12 cellular contexts compared by ENCODE assay signal in the genomic region with DNA sequence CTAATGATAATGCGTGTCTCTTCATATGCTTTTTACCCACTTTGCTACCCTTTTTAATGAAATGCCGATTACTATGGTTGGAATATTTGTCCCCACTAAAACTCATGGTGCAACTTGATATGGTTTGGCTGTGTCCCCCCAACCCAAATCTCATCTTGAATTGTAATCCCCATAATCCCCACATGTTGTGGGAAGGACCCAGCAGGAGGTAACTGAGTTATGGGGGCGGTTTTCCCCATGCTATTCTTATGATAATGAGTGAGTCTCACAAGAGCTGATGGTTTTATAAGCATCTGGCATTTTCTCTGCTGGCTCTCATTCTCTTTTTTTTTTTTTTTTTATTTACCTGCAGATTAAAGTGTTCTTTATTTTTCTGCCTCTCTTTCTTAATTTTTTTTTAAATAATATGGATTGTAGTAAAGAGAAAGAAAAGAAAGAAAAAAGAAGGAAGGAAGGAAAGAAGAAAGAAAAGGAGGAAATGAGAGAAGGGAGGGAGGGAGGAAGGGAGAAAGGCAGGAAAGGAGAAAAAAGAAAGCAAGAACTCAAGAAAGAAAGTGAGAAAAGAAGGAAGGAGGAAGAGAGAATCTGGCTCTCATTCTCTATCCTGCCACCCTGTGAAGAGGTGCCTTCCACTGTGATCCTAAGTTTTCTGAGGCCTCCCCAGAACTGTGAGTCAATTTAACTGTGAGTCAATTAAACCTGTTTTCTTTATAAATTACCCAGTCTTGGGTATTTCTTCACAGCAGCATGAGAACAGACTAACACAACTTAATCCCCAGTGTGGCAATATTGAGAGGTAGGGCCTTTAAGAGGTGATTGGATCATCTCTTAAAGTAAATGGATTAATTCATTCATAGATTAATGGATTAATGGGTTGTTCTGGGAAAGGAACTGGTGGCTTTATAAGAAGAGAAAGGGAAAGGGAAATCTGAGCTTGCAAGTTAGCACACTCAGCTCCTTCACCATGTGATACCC. TPM values are rescaled to one million over a fixed set of nuclear protein-coding genes. Genes with fewer than 3 reads are reported as not detected.
DNase-seq lines count a peak whose midpoint lies in the region; ATAC-seq and TF ChIP-seq lines count a peak whose summit lies in the region.
"Not testable (repeated sequence)": the region's sequence is repeated elsewhere in the genome, so short reads cannot be mapped to it uniquely, and the experiment has no call there.
"Had no signal": no experiment of that assay in that cellular context is flagged by ENCODE, and none has a peak within 500 bp of the region (broad histone marks: within the 10 kb centered on the region; RNA-seq: fewer than 3 reads in every experiment).

No MANE protein-coding gene starts in this region.

- not testable (repeated sequence) for H3K36me3 ChIP-seq in A673 (ENCODE audit: insufficient read depth, low read length, poor library complexity, severe bottlenecking); GM23338 (ENCODE audit: insufficient read depth); HUES64 (ENCODE audit: insufficient read depth, low read length)
- peaks cover under 1 to 26% of the 10 kb centered on the region in 2 experiments for H3K36me3 ChIP-seq in mesenchymal stem cell (ENCODE audit: control insufficient read depth in 1 of 2, insufficient read depth in 2 of 2, low read depth in 1 of 2, low read length in 2 of 2)

- not testable (repeated sequence) for H2BK120ac ChIP-seq in mesenchymal stem cell (ENCODE audit: low read depth, low read length)

- not testable (repeated sequence) for H3K4me3 ChIP-seq in A673 (ENCODE audit: low read depth, low read length, poor library complexity, severe bottlenecking); GM23338; HUES64 (ENCODE audit: low read length); fibroblast of mammary gland (ENCODE audit: control insufficient read depth, low read depth, low read length); mesenchymal stem cell (ENCODE audit: insufficient read depth in 1 of 2, low read depth in 1 of 2, low read length in 2 of 2)

- ATAC-seq in GM23338, WTC11: not testable (repeated sequence)

- H4K8ac ChIP-seq in mesenchymal stem cell (ENCODE audit: low read length): not testable (repeated sequence)

- H3K27me3 ChIP-seq in A673 (replicated peaks; ENCODE audit: insufficient read depth, low read depth, low read length, poor library complexity); GM23338 (ENCODE audit: insufficient read depth); HUES64 (ENCODE audit: insufficient read depth, low read length); mesenchymal stem cell (ENCODE audit: control insufficient read depth in 1 of 2, insufficient read depth in 1 of 2, low read length in 2 of 2): not testable (repeated sequence)

- not testable (repeated sequence) for H3K4me1 ChIP-seq in A673 (ENCODE audit: insufficient read depth, low read length, poor library complexity, severe bottlenecking); HUES64 (ENCODE audit: insufficient read depth, low read length); mesenchymal stem cell (ENCODE audit: control insufficient read depth, insufficient read depth, low read depth, low read length)
- peaks cover 21% of the 10 kb centered on the region for H3K4me1 ChIP-seq in GM23338 (ENCODE audit: insufficient read depth)

- not testable (repeated sequence) for H3K23ac ChIP-seq in mesenchymal stem cell (ENCODE audit: low read length in 2 of 2)

- H3K9me3 Mint-ChIP-seq in GM23338; WTC11; MCF 10A (ENCODE audit: unreplicated experiment): not testable (repeated sequence)

- not testable (repeated sequence) for H3K79me2 ChIP-seq in GM23338 (replicated peaks; ENCODE audit: insufficient read depth)

- H2BK15ac ChIP-seq in mesenchymal stem cell (ENCODE audit: low read depth, poor library complexity, severe bottlenecking): not testable (repeated sequence)

- peak overlapping the region; percentile 69 for H3K4me2 ChIP-seq in GM23338
- not testable (repeated sequence) for H3K4me2 ChIP-seq in mesenchymal stem cell (ENCODE audit: low read length, poor library complexity, severe bottlenecking)

- DNase-seq in A673 (ENCODE audit: low spot score) (peak; percentile 72), GM23338 (ENCODE audit: low spot score) (peak; percentile 52), NCI-H524 (lab: John Stamatoyannopoulos, UW) (peak; percentile 79 to 92), MCF 10A (ENCODE audit: unreplicated experiment) (peak; percentile 4), fibroblast of mammary gland (ENCODE audit: low read depth) (peak; percentile 21), mesenchymal stem cell (peak; percentile 23)
- DNase-seq in WTC11 (ENCODE audit: low spot score): not testable (repeated sequence)

- not testable (repeated sequence) for H3K9ac ChIP-seq in HUES64 (ENCODE audit: low read depth, low read length); mesenchymal stem cell (ENCODE audit: low read length)

- no CpG with 5 or more reads among the region's 3 CpGs for WGBS in HUES64
- WGBS in mesenchymal stem cell: 100% methylated on average over 2 of the region's 3 CpGs

- H2BK5ac ChIP-seq in mesenchymal stem cell (ENCODE audit: low read depth, low read length, poor library complexity, severe bottlenecking): not testable (repeated sequence)

- not testable (repeated sequence) for H3K79me1 ChIP-seq in mesenchymal stem cell (replicated peaks; ENCODE audit: low read length, poor library complexity, severe bottlenecking)

- H4K20me1 ChIP-seq in GM23338 (replicated peaks; ENCODE audit: insufficient read depth): not testable (repeated sequence)

- H3F3A ChIP-seq in GM23338 (replicated peaks; ENCODE audit: low read depth): not testable (repeated sequence)

- CTCF ChIA-PET in A673 (lab: Charles Lee): not testable (repeated sequence)
- CTCF ChIA-PET in WTC11 (lab: Charles Lee) (interaction anchor here (0.6 to 0.7 kb wide), 2 partner anchors 20 to 52 kb away, joined by 3 to 4 read pairs; no protein-coding TSS in a partner anchor), MCF 10A (lab: Yijun Ruan, JAX) (interaction anchor here (0.5 kb wide), 1 partner anchor 41 kb away, joined by 5 read pairs; no protein-coding TSS in a partner anchor)

- H3K4me3 Mint-ChIP-seq in GM23338; MCF 10A (ENCODE audit: unreplicated experiment): not testable (repeated sequence)
- H3K4me3 Mint-ChIP-seq in WTC11: peak overlapping the region; percentile 30; the same call in 1 of the 2 replicates

- peaks cover 15% of the 10 kb centered on the region; the same call in 2 of the 3 replicates for H3K36me3 Mint-ChIP-seq in GM23338 (ENCODE audit: low read depth)
- not testable (repeated sequence) for H3K36me3 Mint-ChIP-seq in WTC11
- H3K36me3 Mint-ChIP-seq in MCF 10A (ENCODE audit: insufficient read depth, unreplicated experiment): peaks cover 12% of the 10 kb centered on the region

- H2AFZ ChIP-seq in GM23338; mesenchymal stem cell (ENCODE audit: low read depth, low read length): not testable (repeated sequence)

- peak overlapping the region; percentile 26 for H3K27ac ChIP-seq in A673 (ENCODE audit: low read depth, low read length, poor library complexity, severe bottlenecking)
- peak overlapping the region; percentile 95 for H3K27ac ChIP-seq in GM23338 (ENCODE audit: low read depth)
- peak overlapping the region; percentile 85; the same call in 1 of the 2 replicates for H3K27ac ChIP-seq in HUES64 (ENCODE audit: low read depth, low read length)
- not testable (repeated sequence) for H3K27ac ChIP-seq in mesenchymal stem cell (ENCODE audit: low read length, poor library complexity, severe bottlenecking)

- not testable (repeated sequence) for H3K14ac ChIP-seq in mesenchymal stem cell (ENCODE audit: low read length in 2 of 2)

- intact Hi-C loops in A673 (cut with micrococcal nuclease; ENCODE audit: unreplicated experiment): loop anchor here (1.0 kb wide), 1 partner anchor 10 kb away; no protein-coding TSS in a partner anchor
- intact Hi-C loops in MCF 10A (cut with micrococcal nuclease): not testable (repeated sequence)

- H3K27me3 Mint-ChIP-seq in GM23338 (ENCODE audit: insufficient read depth, low read depth, poor library complexity); WTC11 (ENCODE audit: low read depth): not testable (repeated sequence)
- peaks cover 46% of the 10 kb centered on the region for H3K27me3 Mint-ChIP-seq in MCF 10A (ENCODE audit: insufficient read depth, unreplicated experiment)

- not testable (repeated sequence) for H3K4me1 Mint-ChIP-seq in GM23338; MCF 10A (ENCODE audit: insufficient read depth, unreplicated experiment)
- peaks cover 31% of the 10 kb centered on the region for H3K4me1 Mint-ChIP-seq in WTC11

- H3K18ac ChIP-seq in mesenchymal stem cell (ENCODE audit: low read depth in 1 of 2, low read length in 2 of 2): not testable (repeated sequence)

- POLR2A ChIA-PET in A673 (lab: Charles Lee; ENCODE audit: low non-redundant PET); MCF 10A (lab: Yijun Ruan, JAX): not testable (repeated sequence)
- POLR2A ChIA-PET in WTC11 (lab: Charles Lee): interaction anchor here (0.7 kb wide), 1 partner anchor 37 kb away, joined by 3 read pairs; no protein-coding TSS in a partner anchor

- not testable (repeated sequence) for BruUV-seq in A673 (replicated peaks; lab: Mats Ljungman, UMichigan); MCF 10A (replicated peaks; lab: Mats Ljungman, UMichigan)

- not testable (repeated sequence) for H2AK5ac ChIP-seq in mesenchymal stem cell (ENCODE audit: low read length, severe bottlenecking)

- not testable (repeated sequence) for H3K9me3 ChIP-seq in A673 (ENCODE audit: low read depth, low read length, poor library complexity, severe bottlenecking); HUES64 (ENCODE audit: insufficient read depth, low read depth, low read length); mesenchymal stem cell (ENCODE audit: control insufficient read depth, low read length)

- H3K9me2 ChIP-seq in GM23338 (ENCODE audit: insufficient read depth): not testable (repeated sequence)

- TF ChIP-seq CTCF in A673 (conservative IDR thresholded peaks at IDR 0.05; ENCODE audit: low read depth, low read length); GM23338 (conservative IDR thresholded peaks at IDR 0.05; ENCODE audit: low read depth in 2 of 2); WTC11 (IDR thresholded peaks at IDR 0.05); MCF 10A (IDR thresholded peaks at IDR 0.05; ENCODE audit: unreplicated experiment); fibroblast of mammary gland (conservative IDR thresholded peaks at IDR 0.05; ENCODE audit: control insufficient read depth, insufficient read depth, low read depth, low read length): not testable (repeated sequence)

- not testable (repeated sequence) for H2BK12ac ChIP-seq in mesenchymal stem cell (ENCODE audit: low read length in 2 of 2)

- H4K91ac ChIP-seq in mesenchymal stem cell (ENCODE audit: low read length): not testable (repeated sequence)

- H3K4ac ChIP-seq in mesenchymal stem cell (ENCODE audit: low read depth in 1 of 2, low read length in 2 of 2): not testable (repeated sequence)

- H3K27ac Mint-ChIP-seq in GM23338: peak overlapping the region; percentile 77
- H3K27ac Mint-ChIP-seq in WTC11: peak overlapping the region; percentile 84
- not testable (repeated sequence) for H3K27ac Mint-ChIP-seq in MCF 10A (ENCODE audit: low read depth, unreplicated experiment)

RNA-seq across cellular contexts. Expression of a gene that starts 9.3 kb away (rescaled TPM):
- total RNA-seq in A673 (2021): 51.5 and 55.1 TPM in 2 replicates
- total RNA-seq in GM23338 (2014; rRNA removed; shearing (Covaris generic)): 34.4 and 37.4 TPM in 2 replicates
- 110 and 112 TPM in 2 replicates for polyA plus RNA-seq in GM23338 (2016; fragmentation: Nextera tagmentation; extraction: Ambion mirVana)
- 55.6 TPM for polyA plus RNA-seq in HUES64 (2013, experiment 1 of 2)
- 66.3 TPM for polyA plus RNA-seq in HUES64 (2013, experiment 2 of 2)
- 63.9 to 68.4 TPM (median 65.4 TPM) in 3 replicates for total RNA-seq in WTC11 (2021)
- total RNA-seq in MCF 10A (2022): 44.2 and 57.3 TPM in 2 replicates
- 359 TPM for polyA plus RNA-seq in mesenchymal stem cell (2013, experiment 1 of 2)
- polyA plus RNA-seq in mesenchymal stem cell (2013, experiment 2 of 2): 349 TPM

RNA-seq across cellular contexts. Expression of a gene that starts 10.5 kb away (rescaled TPM):
- total RNA-seq in A673 (2021) (34.6 and 38.3 TPM in 2 replicates), WTC11 (2021) (38.1 to 49.5 TPM (median 43.1 TPM) in 3 replicates), MCF 10A (2022) (45.2 and 52.7 TPM in 2 replicates)
- 15.6 and 17.2 TPM in 2 replicates for total RNA-seq in GM23338 (2014; rRNA removed; shearing (Covaris generic))
- 140 and 148 TPM in 2 replicates for polyA plus RNA-seq in GM23338 (2016; fragmentation: Nextera tagmentation; extraction: Ambion mirVana)
- polyA plus RNA-seq in HUES64 (2013, experiment 1 of 2): 52.9 TPM
- 73.7 TPM for polyA plus RNA-seq in HUES64 (2013, experiment 2 of 2)
- polyA plus RNA-seq in mesenchymal stem cell (2013, experiment 1 of 2): 133 TPM
- 133 TPM for polyA plus RNA-seq in mesenchymal stem cell (2013, experiment 2 of 2)

RNA-seq across cellular contexts. Expression of a gene that starts 19.1 kb away (rescaled TPM):
- 8.5 and 8.8 TPM in 2 replicates for total RNA-seq in A673 (2021)
- total RNA-seq in GM23338 (2014; rRNA removed; shearing (Covaris generic)): 4.4 and 4.9 TPM in 2 replicates
- polyA plus RNA-seq in GM23338 (2016; fragmentation: Nextera tagmentation; extraction: Ambion mirVana): 7.6 and 10.1 TPM in 2 replicates
- 8.9 TPM for polyA plus RNA-seq in HUES64 (2013, experiment 1 of 2)
- 11.7 TPM for polyA plus RNA-seq in HUES64 (2013, experiment 2 of 2)
- total RNA-seq in WTC11 (2021): 5.7 to 7.8 TPM (median 6.6 TPM) in 3 replicates
- 2.2 and 2.7 TPM in 2 replicates for total RNA-seq in MCF 10A (2022)
- 33.9 TPM for polyA plus RNA-seq in mesenchymal stem cell (2013, experiment 1 of 2)
- polyA plus RNA-seq in mesenchymal stem cell (2013, experiment 2 of 2): 34.3 TPM
- total RNA-seq: CD4-positive, CD25-positive, alpha-beta regulatory T cell had no signal
- polyA plus RNA-seq: CD4-positive, CD25-positive, alpha-beta regulatory T cell had no signal

RNA-seq across cellular contexts. Expression of a gene that starts 50.6 kb away (rescaled TPM):
- total RNA-seq in A673 (2021) (not detected in 2 replicates), WTC11 (2021) (1.3 to 1.8 TPM (median 1.5 TPM) in 3 replicates), MCF 10A (2022) (not detected in 2 replicates)
- 1.7 and 2.1 TPM in 2 replicates for total RNA-seq in GM23338 (2014; rRNA removed; shearing (Covaris generic))
- polyA plus RNA-seq in GM23338 (2016; fragmentation: Nextera tagmentation; extraction: Ambion mirVana): 3.9 and 4.8 TPM in 2 replicates
- polyA plus RNA-seq in HUES64 (2013, experiment 1 of 2): 1.7 TPM
- 2.1 TPM for polyA plus RNA-seq in HUES64 (2013, experiment 2 of 2)
- polyA plus RNA-seq in mesenchymal stem cell (2013, experiment 1 of 2): 45.2 TPM
- polyA plus RNA-seq in mesenchymal stem cell (2013, experiment 2 of 2): 44.2 TPM
- total RNA-seq: CD4-positive, CD25-positive, alpha-beta regulatory T cell; PC-3; SJCRH30 had no signal
- polyA plus RNA-seq: CD4-positive, CD25-positive, alpha-beta regulatory T cell had no signal

RNA-seq across cellular contexts. Expression of a gene that starts 57.1 kb away (rescaled TPM):
- 0.32 and 0.74 TPM in 2 replicates for total RNA-seq in A673 (2021)
- total RNA-seq in GM23338 (2014; rRNA removed; shearing (Covaris generic)): 4.1 and 5.2 TPM in 2 replicates
- polyA plus RNA-seq in GM23338 (2016; fragmentation: Nextera tagmentation; extraction: Ambion mirVana): 1.4 and 2.0 TPM in 2 replicates
- 3.0 TPM for polyA plus RNA-seq in HUES64 (2013, experiment 1 of 2)
- polyA plus RNA-seq in HUES64 (2013, experiment 2 of 2): 4.3 TPM
- total RNA-seq in WTC11 (2021): 5.0 to 5.4 TPM (median 5.4 TPM) in 3 replicates
- 0.12 and 0.15 TPM in 2 replicates for total RNA-seq in MCF 10A (2022)
- 3.4 TPM for polyA plus RNA-seq in mesenchymal stem cell (2013, experiment 1 of 2)
- polyA plus RNA-seq in mesenchymal stem cell (2013, experiment 2 of 2): 3.5 TPM
- total RNA-seq: PC-3, RPMI7951 had no signal
